In genomic region chr2:196153480-196153879, GRCh38 we compare ENCODE assay signal across 19 cellular contexts. TPM values are rescaled to one million over a fixed set of nuclear protein-coding genes. Genes with fewer than 3 reads are reported as not detected.
DNase-seq lines count a peak whose midpoint lies in the region; ATAC-seq and TF ChIP-seq lines count a peak whose summit lies in the region.
"Had no signal": no experiment of that assay in that cellular context is flagged by ENCODE, and none has a peak within 500 bp of the region (broad histone marks: within the 10 kb centered on the region; RNA-seq: fewer than 3 reads in every experiment).

No MANE protein-coding gene starts in this region.

- no TSS peak for BruUV-seq in Calu3 (replicated peaks; lab: Mats Ljungman, UMichigan)

- peaks cover 97% of the 10 kb centered on the region for H3K4me1 Mint-ChIP-seq in CD4-positive, alpha-beta T cell (ENCODE audit: low read depth)
- H3K4me1 Mint-ChIP-seq in Calu3 (ENCODE audit: low read depth, unreplicated experiment): no peaks in the 10 kb centered on the region
- peaks cover 85% of the 10 kb centered on the region for H3K4me1 Mint-ChIP-seq in activated CD4-positive, alpha-beta memory T cell treated with anti-CD3 and anti-CD28 coated beads, Interleukin-2, amount 10 ng/mL, durations not matched to agents 7 days and 5 days
- H3K4me1 Mint-ChIP-seq: nephron progenitor cell had no signal

- no peak overlapping the region for H3K4me3 ChIP-seq in osteoblast (ENCODE audit: insufficient read depth, low read length)
- H3K4me3 ChIP-seq: PC-9, SJCRH30, thoracic aorta had no signal

- H3K36me3 ChIP-seq in osteoblast (ENCODE audit: insufficient read depth, low read length): peaks cover 75% of the 10 kb centered on the region
- H3K36me3 ChIP-seq: thoracic aorta had no signal

- H3K79me2 ChIP-seq in osteoblast (ENCODE audit: insufficient read depth, low read length): peaks cover 85% of the 10 kb centered on the region

- H3K27me3 ChIP-seq in CD4-positive, alpha-beta T cell (ENCODE audit: control insufficient read depth, insufficient read depth, low read length): no peaks in the 10 kb centered on the region
- H3K27me3 ChIP-seq in osteoblast (ENCODE audit: insufficient read depth, low read length): no peaks in the 10 kb centered on the region
- H3K27me3 ChIP-seq: SJCRH30 had no signal

- POLR2A ChIA-PET in CD4-positive, alpha-beta T cell (lab: Charles Lee): interaction anchor here (1.1 to 7.2 kb wide), 8 partner anchors 8 to 142 kb away, joined by 3 to 66 read pairs (median 10); partner anchors contain the start of gene STK17B
- POLR2A ChIA-PET in activated CD4-positive, alpha-beta memory T cell treated with anti-CD3 and anti-CD28 coated beads, Interleukin-2, amount 10 ng/mL, durations not matched to agents 7 days and 5 days (lab: Charles Lee): interaction anchor here (1.0 to 7.7 kb wide), 9 partner anchors 9 to 123 kb away, joined by 3 to 130 read pairs (median 5); partner anchors contain the start of gene STK17B

- H3K9me3 ChIP-seq in CD4-positive, alpha-beta T cell (ENCODE audit: control insufficient read depth, low read length): no peaks in the 10 kb centered on the region
- no peaks in the 10 kb centered on the region for H3K9me3 ChIP-seq in osteoblast (ENCODE audit: low read depth, low read length)
- H3K9me3 ChIP-seq: SJCRH30, thoracic aorta had no signal

- no peaks in the 10 kb centered on the region for H3K9me3 Mint-ChIP-seq in CD4-positive, alpha-beta T cell
- H3K9me3 Mint-ChIP-seq in Calu3 (ENCODE audit: low read depth, unreplicated experiment): no peaks in the 10 kb centered on the region
- no peaks in the 10 kb centered on the region for H3K9me3 Mint-ChIP-seq in activated CD4-positive, alpha-beta memory T cell treated with anti-CD3 and anti-CD28 coated beads, Interleukin-2, amount 10 ng/mL, durations not matched to agents 7 days and 5 days
- H3K9me3 Mint-ChIP-seq: HFFc6, nephron progenitor cell had no signal

- H3K4me1 ChIP-seq in osteoblast (ENCODE audit: insufficient read depth, low read length): no peaks in the 10 kb centered on the region
- H3K4me1 ChIP-seq: SJCRH30 had no signal

- no peak overlapping the region for H2AFZ ChIP-seq in osteoblast (ENCODE audit: low read length)
- H2AFZ ChIP-seq: PC-9 had no signal

- no peaks in the 10 kb centered on the region for H3K27me3 Mint-ChIP-seq in CD4-positive, alpha-beta T cell
- no peaks in the 10 kb centered on the region for H3K27me3 Mint-ChIP-seq in Calu3 (ENCODE audit: unreplicated experiment)
- no peaks in the 10 kb centered on the region for H3K27me3 Mint-ChIP-seq in activated CD4-positive, alpha-beta memory T cell treated with anti-CD3 and anti-CD28 coated beads, Interleukin-2, amount 10 ng/mL, durations not matched to agents 7 days and 5 days

- no peak for DNase-seq in CD4-positive, alpha-beta T cell
- DNase-seq in Calu3 (no peak), erythroblast (lab: John Stamatoyannopoulos, UW) (peak; percentile 25 to 72), DMS 273 (lab: John Stamatoyannopoulos, UW; ENCODE audit: unreplicated experiment) (no peak), osteoblast (ENCODE audit: insufficient read length, low spot score, missing footprints) (no peak), NCI-H2196 (lab: John Stamatoyannopoulos, UW; ENCODE audit: unreplicated experiment) (no peak)
- DNase-seq in activated CD4-positive, alpha-beta memory T cell treated with anti-CD3 and anti-CD28 coated beads, Interleukin-2, amount 10 ng/mL, durations not matched to agents 7 days and 5 days: no peak
- DNase-seq: activated effector memory CD4-positive, alpha-beta T cell treated with anti-CD3 and anti-CD28 coated beads, Interleukin-2, amount 50 U/mL, for 16 hours; foreskin fibroblast; HFFc6; hippocampal formation; NCI-H1048; NCI-H2107; NCI-H748 treated with DMSO at 0.1 percent for 48 hours; nephron progenitor cell; PC-9; SJCRH30; stimulated activated CD8-positive, alpha-beta memory T cell treated with anti-CD3 and anti-CD28 coated beads, Interleukin-4, amount 100 ng/mL, for 48 hours had no signal

- TF ChIP-seq CTCF in CD4-positive, alpha-beta T cell (IDR thresholded peaks at IDR 0.05): no peak
- TF ChIP-seq CTCF in Calu3 (IDR thresholded peaks at IDR 0.05; ENCODE audit: unreplicated experiment) (no peak), osteoblast (IDR thresholded peaks at IDR 0.05; ENCODE audit: extremely low read depth, low read depth, low read length) (no peak)

- no peak for TF ChIP-seq POLR2A in erythroblast (IDR thresholded peaks at IDR 0.05; ENCODE audit: low read length)

- H3K27ac ChIP-seq in CD4-positive, alpha-beta T cell (ENCODE audit: low read depth, low read length): no peak overlapping the region
- no peak overlapping the region for H3K27ac ChIP-seq in osteoblast (ENCODE audit: low read depth, low read length)
- H3K27ac ChIP-seq: PC-9, SJCRH30, thoracic aorta had no signal

- no peaks in the 10 kb centered on the region for H4K20me1 ChIP-seq in osteoblast (ENCODE audit: insufficient read depth, low read length)

- intact Hi-C loops in CD4-positive, alpha-beta T cell (cut with DNase I, micrococcal nuclease): no loop called here
- intact Hi-C loops in Calu3 (cut with micrococcal nuclease; ENCODE audit: unreplicated experiment): no loop called here

- no peak for ATAC-seq in CD4-positive, alpha-beta T cell (ENCODE audit: poor library complexity)

- H3K4me3 Mint-ChIP-seq in CD4-positive, alpha-beta T cell: peak overlapping the region; percentile 26
- H3K4me3 Mint-ChIP-seq in Calu3 (ENCODE audit: low read depth, unreplicated experiment): no peak overlapping the region
- H3K4me3 Mint-ChIP-seq in activated CD4-positive, alpha-beta memory T cell treated with anti-CD3 and anti-CD28 coated beads, Interleukin-2, amount 10 ng/mL, durations not matched to agents 7 days and 5 days: peak overlapping the region; percentile 1
- H3K4me3 Mint-ChIP-seq: HFFc6, nephron progenitor cell had no signal

- peak overlapping the region; percentile 85 for H3K27ac Mint-ChIP-seq in CD4-positive, alpha-beta T cell
- peak overlapping the region; percentile 12 for H3K27ac Mint-ChIP-seq in Calu3 (ENCODE audit: unreplicated experiment)
- peak overlapping the region; percentile 69 for H3K27ac Mint-ChIP-seq in activated CD4-positive, alpha-beta memory T cell treated with anti-CD3 and anti-CD28 coated beads, Interleukin-2, amount 10 ng/mL, durations not matched to agents 7 days and 5 days
- H3K27ac Mint-ChIP-seq: HFFc6, nephron progenitor cell had no signal

- no peak overlapping the region for H3K4me2 ChIP-seq in osteoblast (ENCODE audit: insufficient read depth, low read length)
- H3K4me2 ChIP-seq: PC-9 had no signal

- H3K36me3 Mint-ChIP-seq in CD4-positive, alpha-beta T cell (ENCODE audit: low read depth): peaks cover 100% of the 10 kb centered on the region
- H3K36me3 Mint-ChIP-seq in Calu3 (ENCODE audit: insufficient read depth, unreplicated experiment): peaks cover 50% of the 10 kb centered on the region
- peaks cover 95% of the 10 kb centered on the region for H3K36me3 Mint-ChIP-seq in activated CD4-positive, alpha-beta memory T cell treated with anti-CD3 and anti-CD28 coated beads, Interleukin-2, amount 10 ng/mL, durations not matched to agents 7 days and 5 days (ENCODE audit: low read depth)

- CTCF ChIA-PET in CD4-positive, alpha-beta T cell (lab: Charles Lee): no interaction called here
- CTCF ChIA-PET in Calu3 (lab: Charles Lee): interaction anchor here (0.6 kb wide), 1 partner anchor 138 kb away, joined by 8 read pairs; no protein-coding TSS in a partner anchor
- CTCF ChIA-PET in activated CD4-positive, alpha-beta memory T cell treated with anti-CD3 and anti-CD28 coated beads, Interleukin-2, amount 10 ng/mL, durations not matched to agents 7 days and 5 days (lab: Charles Lee): interaction anchor here (1.0 to 1.5 kb wide), 4 partner anchors 10 to 74 kb away, joined by 3 read pairs; no protein-coding TSS in a partner anchor

RNA-seq across cellular contexts. Expression of gene STK17B, which starts 17.9 kb away (rescaled TPM):
- total RNA-seq in CD4-positive, alpha-beta T cell: 100 to 1,000 TPM; 645 to 648 TPM
- 32.3 and 38.5 TPM in 2 replicates for total RNA-seq in Calu3 (2022)
- total RNA-seq in activated CD4-positive, alpha-beta memory T cell treated with anti-CD3 and anti-CD28 coated beads, Interleukin-2, amount 10 ng/mL, durations not matched to agents 7 days and 5 days: 100 to 1,000 TPM; 365 to 367 TPM
- 139 and 140 TPM in 2 replicates for total RNA-seq in osteoblast

Comparison
In these comparisons a context has a peak if more than half of its experiments do, and no peak if none do; other contexts are left out.
1. DNase-seq: peak in erythroblast (2 of 2); none in CD4-positive, alpha-beta T cell (0 of 10), Calu3 (single experiment), activated CD4-positive, alpha-beta memory T cell treated with anti-CD3 and anti-CD28 coated beads, Interleukin-2, amount 10 ng/mL, durations not matched to agents 7 days and 5 days (single experiment), DMS 273 (single experiment), osteoblast (single experiment) and NCI-H2196 (single experiment).
2. H3K27ac Mint-ChIP-seq: peak in every context shown above with its lines; median percentile 85 in CD4-positive, alpha-beta T cell; 69 in activated CD4-positive, alpha-beta memory T cell treated with anti-CD3 and anti-CD28 coated beads, Interleukin-2, amount 10 ng/mL, durations not matched to agents 7 days and 5 days; 12 in Calu3.